Comparison of ENCODE assay signal across 18 cellular contexts in the genomic region with DNA sequence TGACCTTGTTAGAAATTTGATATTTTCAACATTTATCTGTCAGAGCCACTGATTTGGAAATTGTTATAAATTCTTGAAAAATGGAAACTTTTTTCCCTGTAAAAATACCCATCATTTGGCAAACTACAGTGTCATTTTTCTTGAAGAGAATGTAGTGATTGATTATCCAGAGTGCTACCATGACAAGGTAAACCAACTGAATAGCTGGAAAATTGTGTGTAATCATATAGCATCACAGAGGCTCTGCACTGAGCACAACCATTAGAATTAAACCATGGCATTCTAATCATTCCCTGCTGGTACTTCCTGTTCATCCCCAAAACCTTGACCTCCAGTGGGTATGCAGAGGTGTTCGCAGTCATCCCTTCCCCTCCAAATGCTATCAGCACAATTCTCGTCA.
"Had no signal": no experiment of that assay in that cellular context is flagged by ENCODE, and none has a peak within 500 bp of the region (broad histone marks: within the 10 kb centered on the region; RNA-seq: fewer than 3 reads in every experiment).

No MANE protein-coding gene starts in this region.

- H3K27me3 ChIP-seq: MG63, SJSA1 had no signal

- H3K4me3 ChIP-seq: MG63, SJSA1, SK-N-MC had no signal

- H3K9me3 ChIP-seq: MG63, SJSA1 had no signal

- DNase-seq: Karpas-422, KG1, MG63, NCI-H1092, NCI-H1105 treated with DMSO at 0.1 percent for 48 hours, NCI-H1417 treated with DMSO at 0.1 percent for 48 hours, NCI-H146, NCI-H1694 treated with DMSO at 0.1 percent for 48 hours, NCI-H2107, NCI-H345, NCI-H524, NCI-H526 treated with DMSO at 0.1 percent for 48 hours, NCI-H774, Right ventricle myocardium superior, RPMI8226, SIG-M5 had no signal

- H3K27ac ChIP-seq: SJSA1, SK-N-MC had no signal

- H3K36me3 ChIP-seq: MG63, SJSA1 had no signal
